ENCODE assay signal across 8 cellular contexts in the genomic region with DNA sequence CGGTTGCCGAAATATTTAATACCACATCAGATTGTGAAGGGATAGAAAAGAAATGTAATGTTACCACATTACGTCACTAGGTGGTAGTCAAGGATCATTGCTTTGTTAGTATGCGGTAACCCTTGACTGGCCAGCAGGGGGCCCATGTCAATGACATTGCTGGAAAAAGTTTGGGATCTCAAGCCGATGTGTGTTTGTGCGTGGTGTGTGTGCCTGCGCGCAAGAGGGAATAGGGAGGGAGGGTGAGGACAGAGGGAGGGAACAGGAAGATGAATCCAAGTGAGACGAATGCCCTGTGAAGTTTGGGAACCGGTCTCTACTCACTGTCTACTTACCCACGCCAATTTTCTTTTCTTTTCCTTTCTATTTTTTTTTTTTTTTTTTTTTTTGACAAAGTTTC. TPM values are rescaled to one million over a fixed set of nuclear protein-coding genes. Genes with fewer than 3 reads are reported as not detected.
DNase-seq lines count a peak whose midpoint lies in the region; ATAC-seq and TF ChIP-seq lines count a peak whose summit lies in the region.

No MANE protein-coding gene starts in this region.

- 2% methylated on average over 11 of the region's 11 CpGs for WGBS in prostate gland
- WGBS in aorta, 2 donors = 3 to 4% methylated on average over 11 of the region's 11 CpGs

- H3K9me3 Mint-ChIP-seq in activated naive CD4-positive, alpha-beta T cell treated with anti-CD3 and anti-CD28 coated beads, Interleukin-2, amount 10 ng/mL, durations not matched to agents 7 days and 5 days = peaks cover 6% of the 10 kb centered on the region

- H3K4me3 ChIP-seq in MG63 (no peak overlapping the region), prostate gland (no peak overlapping the region), aorta (ENCODE audit: low read length in 2 of 2) (no peak overlapping the region)

- ATAC-seq in Right ventricle myocardium superior (ENCODE audit: poor library complexity) (peak; percentile 95), aorta (ENCODE audit: low FRiP score) (peak; percentile 84)

- H3K27me3 ChIP-seq in MG63 (no peaks in the 10 kb centered on the region; the same call in 1 of the 2 replicates), prostate gland (replicated peaks; ENCODE audit: insufficient read depth) (no peaks in the 10 kb centered on the region), aorta (ENCODE audit: control insufficient read depth in 1 of 2, insufficient read depth in 2 of 2, low read length in 1 of 2) (no peaks in the 10 kb centered on the region)

- intact Hi-C loops in Right ventricle myocardium superior (cut with DNase I) (loop anchor here (2.0 kb wide), 1 partner anchor 484 kb away; no protein-coding TSS in a partner anchor), prostate gland (cut with DNase I) (no loop called here), aorta (cut with DNase I) (loop anchor here in 1 of 2 donors (5.0 kb wide), 1 partner anchor 481 kb away; no protein-coding TSS in a partner anchor)

- DNase-seq in GM04504 (ENCODE audit: low read depth) (peak; percentile 69), HCEC 1CT (peak; percentile 88), MG63 (peak; percentile 64), SIG-M5 (lab: John Stamatoyannopoulos, UW) (peak; percentile 23), Right ventricle myocardium superior (peak; percentile 79), prostate gland (ENCODE audit: low spot score) (peak; percentile 60), aorta (peak; percentile 75 to 87)
- DNase-seq in activated naive CD4-positive, alpha-beta T cell treated with anti-CD3 and anti-CD28 coated beads, Interleukin-2, amount 10 ng/mL, durations not matched to agents 7 days and 5 days = peak; percentile 66

- TF ChIP-seq CTCF in prostate gland (IDR thresholded peaks at IDR 0.05) = peak; percentile 41 to 98 (median 90)

- no peaks in the 10 kb centered on the region for H3K36me3 Mint-ChIP-seq in activated naive CD4-positive, alpha-beta T cell treated with anti-CD3 and anti-CD28 coated beads, Interleukin-2, amount 10 ng/mL, durations not matched to agents 7 days and 5 days

- CTCF ChIA-PET in activated naive CD4-positive, alpha-beta T cell treated with anti-CD3 and anti-CD28 coated beads, Interleukin-2, amount 10 ng/mL, durations not matched to agents 7 days and 5 days (lab: Charles Lee) = interaction anchor here (0.6 to 1.9 kb wide), 24 partner anchors 9 to 634 kb away, joined by 3 to 17 read pairs (median 4); partner anchors contain the start of gene MRGPRX2

- H3K4me1 ChIP-seq in prostate gland (replicated peaks) (no peaks in the 10 kb centered on the region), aorta (ENCODE audit: control insufficient read depth in 1 of 2, insufficient read depth in 2 of 2, low read length in 2 of 2) (no peaks in the 10 kb centered on the region)

- H3K27ac ChIP-seq in prostate gland (no peak overlapping the region), aorta (ENCODE audit: low read depth in 1 of 2, low read length in 2 of 2) (no peak overlapping the region)

- peaks cover 4% of the 10 kb centered on the region for H3K4me1 Mint-ChIP-seq in activated naive CD4-positive, alpha-beta T cell treated with anti-CD3 and anti-CD28 coated beads, Interleukin-2, amount 10 ng/mL, durations not matched to agents 7 days and 5 days

- no peaks in the 10 kb centered on the region for H3K36me3 ChIP-seq in MG63
- no peaks in the 10 kb centered on the region for H3K36me3 ChIP-seq in prostate gland
- H3K36me3 ChIP-seq in aorta (ENCODE audit: control insufficient read depth in 1 of 2, insufficient read depth in 2 of 2, low read length in 1 of 2) = no peaks in the 10 kb centered on the region

- no peak overlapping the region for H3K27ac Mint-ChIP-seq in activated naive CD4-positive, alpha-beta T cell treated with anti-CD3 and anti-CD28 coated beads, Interleukin-2, amount 10 ng/mL, durations not matched to agents 7 days and 5 days

- H3K9me3 ChIP-seq in MG63 = 0 out of 2 replicates have a peak, but pooled peaks cover 3% of the 10 kb centered on the region
- no peaks in the 10 kb centered on the region for H3K9me3 ChIP-seq in prostate gland
- H3K9me3 ChIP-seq in aorta (ENCODE audit: control insufficient read depth, low read length) = no peaks in the 10 kb centered on the region

- TF ChIP-seq POLR2A in prostate gland (IDR thresholded peaks at IDR 0.05) = no peak

- no peak overlapping the region for H3K4me3 Mint-ChIP-seq in activated naive CD4-positive, alpha-beta T cell treated with anti-CD3 and anti-CD28 coated beads, Interleukin-2, amount 10 ng/mL, durations not matched to agents 7 days and 5 days

- H3K27me3 Mint-ChIP-seq in activated naive CD4-positive, alpha-beta T cell treated with anti-CD3 and anti-CD28 coated beads, Interleukin-2, amount 10 ng/mL, durations not matched to agents 7 days and 5 days = peaks cover 9% of the 10 kb centered on the region

RNA-seq across cellular contexts. Expression of gene MRGPRX2, which starts 10.7 kb away (rescaled TPM):
- not detected in 2 replicates for total RNA-seq in MG63 (2014; rRNA removed; shearing (Covaris generic); ENCODE audit: low replicate concordance)
- not detected for total RNA-seq in Right ventricle myocardium superior
- total RNA-seq in prostate gland = not detected
- total RNA-seq in aorta = not detected
- polyA plus RNA-seq in aorta = not detected

RNA-seq across cellular contexts. Expression of gene ZDHHC13, which starts 45.7 kb away (rescaled TPM):
- 6.4 and 14.7 TPM in 2 replicates for total RNA-seq in MG63 (2014; rRNA removed; shearing (Covaris generic); ENCODE audit: low replicate concordance)
- 5.6 TPM for total RNA-seq in Right ventricle myocardium superior
- total RNA-seq in prostate gland = 10 to 100 TPM; 12.2 to 12.3 TPM
- total RNA-seq in aorta = 10 to 100 TPM in 1 of 2 donors, 1 to 10 TPM in 1; 8.3 to 14.7 TPM
- 1 to 10 TPM; 3.3 to 7.1 TPM for polyA plus RNA-seq in aorta

Comparison
In these comparisons a context has a peak if more than half of its experiments do, and no peak if none do; other contexts are left out.
1. DNase-seq: peak in every context shown above with its lines; median percentile 88 in HCEC 1CT; 81 in aorta; 79 in Right ventricle myocardium superior; 69 in GM04504; 66 in activated naive CD4-positive, alpha-beta T cell treated with anti-CD3 and anti-CD28 coated beads, Interleukin-2, amount 10 ng/mL, durations not matched to agents 7 days and 5 days; 64 in MG63; 60 in prostate gland; 23 in SIG-M5.